In the genomic region with DNA sequence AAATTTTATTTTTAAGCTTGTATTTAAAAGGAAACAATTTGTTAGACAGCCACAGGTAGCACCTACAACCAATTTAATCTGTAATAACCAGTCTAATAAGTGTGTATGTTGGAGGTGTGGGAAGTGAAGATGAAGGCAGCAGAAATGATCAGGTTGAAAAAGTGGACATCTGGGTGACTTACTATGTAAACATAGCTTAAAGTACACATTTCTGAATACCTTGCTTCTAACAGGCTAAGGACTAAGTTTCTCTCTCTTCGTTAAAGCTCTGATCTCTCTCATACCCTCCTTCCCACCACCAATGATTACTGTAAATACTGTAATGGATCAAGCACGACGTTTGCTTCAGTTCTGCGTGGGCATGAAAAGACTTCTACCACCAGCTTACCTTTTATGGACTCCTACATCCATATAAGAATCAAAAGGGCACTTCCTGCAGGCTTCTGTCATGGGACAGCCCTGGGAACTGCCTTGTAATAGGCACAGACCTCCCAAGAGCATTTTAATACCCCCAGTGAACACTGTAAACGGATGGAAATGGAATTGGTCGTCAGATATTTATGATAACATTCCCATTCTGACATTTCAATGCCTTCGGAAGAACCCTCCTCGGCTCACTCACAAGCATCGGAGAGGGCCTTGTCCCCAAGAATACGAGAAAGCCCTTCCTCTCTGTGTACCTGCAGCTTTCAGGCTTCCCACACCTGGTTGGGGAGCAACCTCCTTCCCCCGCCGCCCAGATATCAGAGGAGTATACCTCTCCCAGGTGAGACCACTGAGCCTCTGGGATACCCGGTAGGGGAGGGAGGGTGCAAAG, we compare ENCODE assay signal across 8 cellular contexts.
DNase-seq lines count a peak whose midpoint lies in the region; ATAC-seq lines count a peak whose summit lies in the region.

No MANE protein-coding gene starts in this region.

- peaks cover 3% of the 10 kb centered on the region for H3K36me3 Mint-ChIP-seq in activated naive CD8-positive, alpha-beta T cell
- H3K36me3 Mint-ChIP-seq in stimulated activated memory B cell treated with anti-CD40 and anti-IgM and Interleukin-4, amounts not matched to agents 10 μg/mL and 1 μg/mL and 100 μg/mL, for 72 hours = peaks cover 10% of the 10 kb centered on the region

- peak overlapping the region; percentile 96 for H3K4me3 Mint-ChIP-seq in activated naive CD8-positive, alpha-beta T cell
- peak overlapping the region; percentile 97 for H3K4me3 Mint-ChIP-seq in stimulated activated memory B cell treated with anti-CD40 and anti-IgM and Interleukin-4, amounts not matched to agents 10 μg/mL and 1 μg/mL and 100 μg/mL, for 72 hours

- H3K27me3 Mint-ChIP-seq in activated naive CD8-positive, alpha-beta T cell = no peaks in the 10 kb centered on the region
- no peaks in the 10 kb centered on the region for H3K27me3 Mint-ChIP-seq in stimulated activated memory B cell treated with anti-CD40 and anti-IgM and Interleukin-4, amounts not matched to agents 10 μg/mL and 1 μg/mL and 100 μg/mL, for 72 hours

- H3K4me1 Mint-ChIP-seq in activated naive CD8-positive, alpha-beta T cell (ENCODE audit: low read depth) = peaks cover 27% of the 10 kb centered on the region
- peaks cover 44% of the 10 kb centered on the region for H3K4me1 Mint-ChIP-seq in stimulated activated memory B cell treated with anti-CD40 and anti-IgM and Interleukin-4, amounts not matched to agents 10 μg/mL and 1 μg/mL and 100 μg/mL, for 72 hours

- peak overlapping the region; percentile 99 for H3K27ac Mint-ChIP-seq in activated naive CD8-positive, alpha-beta T cell
- H3K27ac Mint-ChIP-seq in stimulated activated memory B cell treated with anti-CD40 and anti-IgM and Interleukin-4, amounts not matched to agents 10 μg/mL and 1 μg/mL and 100 μg/mL, for 72 hours = peak overlapping the region; percentile 91

- H3K9me3 ChIP-seq in iPS-18c (ENCODE audit: control insufficient read depth, insufficient read depth, low read length) = peaks cover 3% of the 10 kb centered on the region

- no peaks in the 10 kb centered on the region for H3K9me3 Mint-ChIP-seq in activated naive CD8-positive, alpha-beta T cell (ENCODE audit: low read depth)
- no peaks in the 10 kb centered on the region for H3K9me3 Mint-ChIP-seq in stimulated activated memory B cell treated with anti-CD40 and anti-IgM and Interleukin-4, amounts not matched to agents 10 μg/mL and 1 μg/mL and 100 μg/mL, for 72 hours

- peak overlapping the region; percentile 86 for H3K4me3 ChIP-seq in GM08714 (ENCODE audit: low read length)
- H3K4me3 ChIP-seq in iPS-18c (ENCODE audit: insufficient read depth, low read depth, low read length) = peak overlapping the region; percentile 100

- DNase-seq in T1000 (lab: John Stamatoyannopoulos, UW) (no peak), NK-92 (lab: John Stamatoyannopoulos, UW; ENCODE audit: unreplicated experiment) (no peak)

- peak; percentile 6 for ATAC-seq in HG03280 (IDR thresholded peaks at IDR 0.05; ENCODE audit: unreplicated experiment)
- no peak for ATAC-seq in stimulated activated memory B cell treated with anti-CD40 and anti-IgM and Interleukin-4, amounts not matched to agents 10 μg/mL and 1 μg/mL and 100 μg/mL, for 72 hours
- no peak for ATAC-seq in HG02981 (IDR thresholded peaks at IDR 0.05; ENCODE audit: unreplicated experiment)
